Comparison of ENCODE assay signal across 8 cellular contexts in the genomic region with DNA sequence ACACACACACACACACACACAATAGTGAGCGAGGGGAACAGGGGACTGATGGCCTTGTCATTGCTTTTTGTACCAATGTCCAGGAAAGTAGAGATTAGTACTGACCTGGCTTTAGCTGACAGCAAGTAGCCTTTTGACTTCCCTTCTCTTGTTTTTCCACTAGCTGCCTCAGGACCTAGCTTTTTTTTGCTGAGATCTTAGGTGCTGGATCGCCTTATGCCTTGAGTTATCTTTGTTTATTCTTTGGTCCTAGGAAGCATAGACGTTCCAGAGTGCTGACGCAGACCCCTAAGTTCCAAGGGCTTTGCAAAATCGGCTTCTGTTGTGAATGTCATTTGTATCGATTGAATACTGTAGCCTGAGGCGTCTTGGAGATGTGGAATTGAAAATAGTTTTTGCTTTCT. TPM values are rescaled to one million over a fixed set of nuclear protein-coding genes. Genes with fewer than 3 reads are reported as not detected.
A peak's percentile ranks its signal among the peaks of the same experiment; 100 is the strongest.
DNase-seq lines count a peak whose midpoint lies in the region; ATAC-seq and TF ChIP-seq lines count a peak whose summit lies in the region.

A gene with protein sequence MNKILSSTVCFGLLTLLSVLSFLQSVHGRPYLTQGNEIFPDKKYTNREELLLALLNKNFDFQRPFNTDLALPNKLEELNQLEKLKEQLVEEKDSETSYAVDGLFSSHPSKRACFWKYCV (minus strand): TSS at position 218 of the 404 bp plus-strand sequence. CDS start 48,337 bp downstream, outside the sequence.

- no peaks in the 10 kb centered on the region for H3K27me3 ChIP-seq in SJCRH30

- no peaks in the 10 kb centered on the region for H3K9me3 ChIP-seq in SJCRH30 (replicated peaks)

- H3K4me3 ChIP-seq in SJCRH30 (peak within 1 kb of the TSS; percentile 93), epithelial cell of proximal tubule (ENCODE audit: low read depth, low read length) (peak within 1 kb of the TSS; percentile 81)

- no peak for ATAC-seq in GM18907 (IDR thresholded peaks at IDR 0.05; ENCODE audit: unreplicated experiment)
- no peak for ATAC-seq in HG03095 (IDR thresholded peaks at IDR 0.05; ENCODE audit: unreplicated experiment)
- no peak for ATAC-seq in GM18511 (IDR thresholded peaks at IDR 0.05; ENCODE audit: unreplicated experiment)

- peak within 1 kb of the TSS; percentile 89 for H3K27ac ChIP-seq in SJCRH30

- TF ChIP-seq CTCF in epithelial cell of proximal tubule (conservative IDR thresholded peaks at IDR 0.05; ENCODE audit: low read depth, low read length), result no peak

- DNase-seq in SKM-1 (lab: John Stamatoyannopoulos, UW; ENCODE audit: unreplicated experiment) (peak; percentile 5), SKM-1 treated with dmso at 0.1 percent for 144 hours (lab: John Stamatoyannopoulos, UW; ENCODE audit: unreplicated experiment) (no peak), SJCRH30 (no peak), epithelial cell of proximal tubule (ENCODE audit: low read depth) (peak; percentile 52), myocyte (ENCODE audit: low read depth) (peak; percentile 49)

- no peaks in the 10 kb centered on the region for H3K36me3 ChIP-seq in SJCRH30

- H3K4me1 ChIP-seq in SJCRH30, result no peaks in the 10 kb centered on the region

RNA-seq across cellular contexts. Expression of the gene that starts here (rescaled TPM):
- 0.28 TPM in 1 of 2 replicates, not detected in the other for total RNA-seq in SJCRH30 (2014; rRNA removed; shearing (Covaris generic))
- 0.07 and 0.69 TPM in 2 replicates for total RNA-seq in epithelial cell of proximal tubule
- 0.16 and 0.36 TPM in 2 replicates for total RNA-seq in myocyte
- polyA plus RNA-seq in myocyte (2012), result 0.37 TPM

Comparison
In these comparisons a context has a peak if more than half of its experiments do, and no peak if none do; other contexts are left out.
1. Peak in DNase-seq and H3K4me3 ChIP-seq in epithelial cell of proximal tubule; RNA of the gene not detected or under 1 TPM.
2. Peak in DNase-seq in myocyte; RNA of the gene not detected or under 1 TPM.